10 cellular contexts compared by ENCODE assay signal in genomic region chr7:26653430-26653911, GRCh38.
DNase-seq lines count a peak whose midpoint lies in the region; ATAC-seq and TF ChIP-seq lines count a peak whose summit lies in the region.
"Had no signal": no experiment of that assay in that cellular context is flagged by ENCODE, and none has a peak within 500 bp of the region (broad histone marks: within the 10 kb centered on the region; RNA-seq: fewer than 3 reads in every experiment).

No MANE protein-coding gene starts in this region.

- DNase-seq in Daoy (ENCODE audit: low read depth) (peak; percentile 68), M059J (ENCODE audit: low read depth) (peak; percentile 64), SW480 (ENCODE audit: low spot score) (peak; percentile 42), left kidney (ENCODE audit: low read depth, low spot score) (peak; percentile 76), NCI-H2081 treated with DMSO at 0.1 percent for 48 hours (lab: John Stamatoyannopoulos, UW) (no peak)
- DNase-seq: activated CD4-positive, CD25-positive, alpha-beta regulatory T cell treated with anti-CD3 and anti-CD28 coated beads, Interleukin-2, amount 50 U/mL, for 72 hours; spleen had no signal

- ATAC-seq in GM21526 (IDR thresholded peaks at IDR 0.05; ENCODE audit: low FRiP score, unreplicated experiment): no peak
- no peak for ATAC-seq in GM18505 (IDR thresholded peaks at IDR 0.05; ENCODE audit: unreplicated experiment)
- ATAC-seq in HG03520 (IDR thresholded peaks at IDR 0.05; ENCODE audit: unreplicated experiment): no peak

- no peak for TF ChIP-seq POLR2A in GM18505 (IDR thresholded peaks at IDR 0.05; ENCODE audit: borderline replicate concordance, extremely low read depth, insufficient read depth, insufficient read length)
